8 cellular contexts compared by ENCODE assay signal in genomic region chr9:4298255-4299005, GRCh38. TPM values are rescaled to one million over a fixed set of nuclear protein-coding genes. Genes with fewer than 3 reads are reported as not detected.
A peak's percentile ranks its signal among the peaks of the same experiment; 100 is the strongest.
DNase-seq lines count a peak whose midpoint lies in the region; ATAC-seq lines count a peak whose summit lies in the region.

No MANE protein-coding gene starts in this region.

- H3K27me3 ChIP-seq in NT2/D1 (ENCODE audit: insufficient read depth, insufficient read length): peaks cover 46% of the 10 kb centered on the region

- peaks cover 29% of the 10 kb centered on the region for H3K27me3 Mint-ChIP-seq in activated naive CD8-positive, alpha-beta T cell treated with anti-CD3 and anti-CD28 coated beads, Interleukin-2, amount 10 ng/mL, durations not matched to agents 7 days and 5 days

- no peaks in the 10 kb centered on the region for H3K36me3 Mint-ChIP-seq in activated naive CD8-positive, alpha-beta T cell treated with anti-CD3 and anti-CD28 coated beads, Interleukin-2, amount 10 ng/mL, durations not matched to agents 7 days and 5 days

- peak overlapping the region; percentile 97 for H3K4me3 Mint-ChIP-seq in activated naive CD8-positive, alpha-beta T cell treated with anti-CD3 and anti-CD28 coated beads, Interleukin-2, amount 10 ng/mL, durations not matched to agents 7 days and 5 days

- intact Hi-C loops in left ventricle myocardium superior (cut with micrococcal nuclease): loop anchor here (10.0 kb wide), 1 partner anchor 204 kb away; no protein-coding TSS in a partner anchor

- peak; percentile 67 for DNase-seq in COLO668 (lab: John Stamatoyannopoulos, UW; ENCODE audit: unreplicated experiment)
- DNase-seq in NT2/D1 (ENCODE audit: low read depth, low spot score): no peak
- peak; percentile 68 for DNase-seq in activated naive CD8-positive, alpha-beta T cell treated with anti-CD3 and anti-CD28 coated beads, Interleukin-2, amount 10 ng/mL, durations not matched to agents 7 days and 5 days
- peak; percentile 41 for DNase-seq in left ventricle myocardium superior
- DNase-seq in retina: peak; percentile 77
- no peak for DNase-seq in NCI-H146 (lab: John Stamatoyannopoulos, UW)
- DNase-seq in COR-L47 (lab: John Stamatoyannopoulos, UW): no peak

- peak overlapping the region; percentile 56 for H3K4me3 ChIP-seq in NT2/D1 (ENCODE audit: insufficient read length, low read depth)

- POLR2A ChIA-PET in activated naive CD8-positive, alpha-beta T cell treated with anti-CD3 and anti-CD28 coated beads, Interleukin-2, amount 10 ng/mL, durations not matched to agents 7 days and 5 days (lab: Charles Lee): interaction anchor here (1.1 to 2.0 kb wide), 3 partner anchors 56 to 772 kb away, joined by 3 to 5 read pairs (median 5); partner anchors contain the start of gene RFX3

- peak overlapping the region; percentile 87 for H3K27ac Mint-ChIP-seq in activated naive CD8-positive, alpha-beta T cell treated with anti-CD3 and anti-CD28 coated beads, Interleukin-2, amount 10 ng/mL, durations not matched to agents 7 days and 5 days

- no peaks in the 10 kb centered on the region for H3K9me3 Mint-ChIP-seq in activated naive CD8-positive, alpha-beta T cell treated with anti-CD3 and anti-CD28 coated beads, Interleukin-2, amount 10 ng/mL, durations not matched to agents 7 days and 5 days

- H3K9ac ChIP-seq in NT2/D1 (ENCODE audit: insufficient read length, low read depth): peak overlapping the region; percentile 68

- no peaks in the 10 kb centered on the region for H3K36me3 ChIP-seq in NT2/D1 (ENCODE audit: insufficient read depth, insufficient read length, low read length)

- H3K9me3 ChIP-seq in NT2/D1 (ENCODE audit: insufficient read depth, low read length): no peaks in the 10 kb centered on the region

- ATAC-seq in GM21717 (IDR thresholded peaks at IDR 0.05; ENCODE audit: unreplicated experiment) (peak; percentile 34), left ventricle myocardium superior (no peak)
- peak; percentile 25 for ATAC-seq in activated naive CD8-positive, alpha-beta T cell treated with anti-CD3 and anti-CD28 coated beads, Interleukin-2, amount 10 ng/mL, durations not matched to agents 7 days and 5 days (ENCODE audit: low read depth)

- H3K4me1 Mint-ChIP-seq in activated naive CD8-positive, alpha-beta T cell treated with anti-CD3 and anti-CD28 coated beads, Interleukin-2, amount 10 ng/mL, durations not matched to agents 7 days and 5 days: peaks cover 8% of the 10 kb centered on the region

- no peaks in the 10 kb centered on the region for H3K4me1 ChIP-seq in NT2/D1 (ENCODE audit: insufficient read depth, insufficient read length)

RNA-seq across cellular contexts. Expression of gene GLIS3, which starts 1.4 kb away (rescaled TPM):
- total RNA-seq in activated naive CD8-positive, alpha-beta T cell treated with anti-CD3 and anti-CD28 coated beads, Interleukin-2, amount 10 ng/mL, durations not matched to agents 7 days and 5 days: 1 to 10 TPM in 1 of 2 experiments, under 1 TPM in 1; 0.74 to 1.3 TPM
- total RNA-seq in left ventricle myocardium superior: 3.7 TPM

Comparison
In these comparisons a context has a peak if more than half of its experiments do, and no peak if none do; other contexts are left out.
1. DNase-seq: peak in COLO668 (single experiment), activated naive CD8-positive, alpha-beta T cell treated with anti-CD3 and anti-CD28 coated beads, Interleukin-2, amount 10 ng/mL, durations not matched to agents 7 days and 5 days (single experiment), left ventricle myocardium superior (single experiment) and retina (single experiment); none in NT2/D1 (single experiment), NCI-H146 (single experiment) and COR-L47 (single experiment).